Comparison of ENCODE assay signal across 29 cellular contexts in the genomic region with DNA sequence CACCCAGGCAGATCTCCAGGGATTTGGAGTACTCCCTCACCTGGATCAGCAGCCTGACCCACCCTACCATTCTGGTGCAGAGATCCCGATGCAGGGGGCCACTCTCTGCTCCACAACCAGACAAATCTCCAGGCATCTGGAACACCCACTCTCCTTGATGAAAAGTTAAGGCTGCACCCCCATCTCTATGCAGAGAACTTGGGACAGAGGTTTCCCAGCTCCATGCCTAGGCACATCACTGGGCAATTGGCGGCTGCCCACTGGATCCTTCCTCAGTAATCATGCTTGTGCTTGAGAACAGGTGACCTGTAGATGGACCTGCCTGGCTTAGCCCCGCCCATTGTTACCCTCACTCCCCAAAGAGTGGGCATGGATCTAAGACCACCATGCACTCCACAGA.
A peak's percentile ranks its signal among the peaks of the same experiment; 100 is the strongest.
DNase-seq lines count a peak whose midpoint lies in the region; ATAC-seq and TF ChIP-seq lines count a peak whose summit lies in the region.
"Had no signal": no experiment of that assay in that cellular context is flagged by ENCODE, and none has a peak within 500 bp of the region (broad histone marks: within the 10 kb centered on the region; RNA-seq: fewer than 3 reads in every experiment).

No MANE protein-coding gene starts in this region.

- intact Hi-C loops in cardiac septum (cut with DNase I) (no loop called here), left ventricle myocardium superior (cut with micrococcal nuclease) (no loop called here), spleen (cut with DNase I; ENCODE audit: low total_unique reads) (no loop called here), adrenal gland (cut with DNase I) (no loop called here)

- no peak for TF ChIP-seq CTCF in spleen (IDR thresholded peaks at IDR 0.05 in 8 of 11, conservative IDR thresholded peaks at IDR 0.05 in 3 of 11)
- TF ChIP-seq CTCF in adrenal gland (IDR thresholded peaks at IDR 0.05) = no peak

- H3K9me3 ChIP-seq in spleen (peaks cover 0 to 39% (median 29%) of the 10 kb centered on the region in 8 donors), adrenal gland (replicated peaks in 1 of 3) (no peaks in the 10 kb centered on the region)
- H3K9me3 ChIP-seq: A549, BE2C, BLaER1, Caco-2 had no signal

- H3K4me3 ChIP-seq in spleen (no peak overlapping the region), adrenal gland (no peak overlapping the region)
- H3K4me3 ChIP-seq: A549; BLaER1; BLaER1 treated with 17β-estradiol and CSF1 and Interleukin-3, amounts not matched to agents 10 nM and 100 nM had no signal

- 54 to 100% (median 87%) methylated on average over 1 to 3 of the region's 3 CpGs for WGBS in spleen, 5 donors
- WGBS in adrenal gland, 4 donors = 76 to 92% (median 79%) methylated on average over 2 to 3 of the region's 3 CpGs

- no peak for ATAC-seq in left ventricle myocardium superior
- ATAC-seq: A549; CD8-positive, alpha-beta T cell had no signal

- H3K27me3 ChIP-seq in spleen (replicated peaks in 1 of 7) = no peaks in the 10 kb centered on the region
- no peaks in the 10 kb centered on the region for H3K27me3 ChIP-seq in adrenal gland
- H3K27me3 ChIP-seq: BE2C; BLaER1; BLaER1 treated with 17β-estradiol and CSF1 and Interleukin-3, amounts not matched to agents 10 nM and 100 nM had no signal

- TF ChIP-seq POLR2A in spleen (IDR thresholded peaks at IDR 0.05) (no peak), adrenal gland (IDR thresholded peaks at IDR 0.05) (no peak)

- H3K4me1 ChIP-seq in spleen (no peaks in the 10 kb centered on the region), adrenal gland (replicated peaks in 1 of 2) (no peaks in the 10 kb centered on the region)
- H3K4me1 ChIP-seq: A549; BE2C; BLaER1; BLaER1 treated with 17β-estradiol and CSF1 and Interleukin-3, amounts not matched to agents 10 nM and 100 nM; Caco-2 had no signal

- DNase-seq in cardiac septum (ENCODE audit: low spot score) (peak; percentile 60), left ventricle myocardium superior (no peak), spleen (peak; percentile 34), adrenal gland (no peak)
- DNase-seq: 8988T; ACHN; AML-193; BE2C; C1 segment of cervical spinal cord; Caco-2; Calu3; CD4-positive, alpha-beta memory T cell; CD4-positive, alpha-beta T cell; CD4-positive, CD25-positive, alpha-beta regulatory T cell; CD8-positive, alpha-beta memory T cell; CD8-positive, alpha-beta T cell; COR-L47; DMS 273 treated with DMSO at 0.1 percent for 48 hours; DMS153; DMS53; DMS79; DMS79 treated with DMSO at 0.1 percent for 48 hours; DND-41; EL had no signal

- no peak overlapping the region for H3K27ac ChIP-seq in spleen
- no peak overlapping the region for H3K27ac ChIP-seq in adrenal gland
- H3K27ac ChIP-seq: 22Rv1; A549; BLaER1; BLaER1 treated with 17β-estradiol and CSF1 and Interleukin-3, amounts not matched to agents 10 nM and 100 nM; C4-2B had no signal

- H3K36me3 ChIP-seq in spleen (no peaks in the 10 kb centered on the region), adrenal gland (replicated peaks in 1 of 2) (no peaks in the 10 kb centered on the region)
- H3K36me3 ChIP-seq: BE2C; BLaER1; BLaER1 treated with 17β-estradiol and CSF1 and Interleukin-3, amounts not matched to agents 10 nM and 100 nM had no signal

Comparison
In these comparisons a context has a peak if more than half of its experiments do, and no peak if none do; other contexts are left out.
1. DNase-seq: peak in cardiac septum (single experiment) and spleen (single experiment); none in left ventricle myocardium superior (single experiment) and adrenal gland (0 of 7).